10 cellular contexts compared by ENCODE assay signal in genomic region chr13:51249767-51250741, GRCh38. TPM values are rescaled to one million over a fixed set of nuclear protein-coding genes. Genes with fewer than 3 reads are reported as not detected.
DNase-seq lines count a peak whose midpoint lies in the region; ATAC-seq and TF ChIP-seq lines count a peak whose summit lies in the region.
"Had no signal": no experiment of that assay in that cellular context is flagged by ENCODE, and none has a peak within 500 bp of the region (broad histone marks: within the 10 kb centered on the region; RNA-seq: fewer than 3 reads in every experiment).

No MANE protein-coding gene starts in this region.

- ATAC-seq in HG02885 (IDR thresholded peaks at IDR 0.05; ENCODE audit: poor library complexity, unreplicated experiment) = no peak
- ATAC-seq: activated naive CD4-positive, alpha-beta T cell treated with anti-CD3 and anti-CD28 coated beads, Interleukin-2, amount 50 U/mL, for 72 hours had no signal

- H3K9me3 ChIP-seq in DOHH2 (ENCODE audit: control insufficient read depth, insufficient read depth, low read length) (no peaks in the 10 kb centered on the region), neural progenitor cell (ENCODE audit: low read depth) (no peaks in the 10 kb centered on the region)

- H3K27me3 Mint-ChIP-seq in neural progenitor cell (ENCODE audit: insufficient read depth, low read depth) = no peaks in the 10 kb centered on the region

- no peaks in the 10 kb centered on the region for H3K9me2 ChIP-seq in DOHH2 (replicated peaks; ENCODE audit: control insufficient read depth, low read length)

- H3K9ac ChIP-seq in neural progenitor cell = no peak overlapping the region

- no peaks in the 10 kb centered on the region for H3K79me2 ChIP-seq in DOHH2 (ENCODE audit: control insufficient read depth, low read length)
- peaks cover 53% of the 10 kb centered on the region for H3K79me2 ChIP-seq in neural progenitor cell (ENCODE audit: low read depth)

- no peak overlapping the region for H3K4me2 ChIP-seq in DOHH2 (ENCODE audit: low read length)
- no peak overlapping the region for H3K4me2 ChIP-seq in neural progenitor cell

- H3K4me3 Mint-ChIP-seq in neural progenitor cell = no peak overlapping the region

- H3K27me3 ChIP-seq in DOHH2 (ENCODE audit: control insufficient read depth, low read length) = no peaks in the 10 kb centered on the region
- no peaks in the 10 kb centered on the region for H3K27me3 ChIP-seq in neural progenitor cell

- H3K4me1 ChIP-seq in DOHH2 (ENCODE audit: control insufficient read depth, low read length) (peaks cover 20% of the 10 kb centered on the region), neural progenitor cell (peaks cover 46% of the 10 kb centered on the region)

- H3F3A ChIP-seq in DOHH2 (ENCODE audit: control insufficient read depth, insufficient read depth) (no peaks in the 10 kb centered on the region), neural progenitor cell (ENCODE audit: low read depth) (peaks cover 39% of the 10 kb centered on the region)

- no peaks in the 10 kb centered on the region for H3K9me3 Mint-ChIP-seq in neural progenitor cell
- H3K9me3 Mint-ChIP-seq: activated naive CD4-positive, alpha-beta T cell treated with anti-CD3 and anti-CD28 coated beads, Interleukin-2, amount 50 U/mL, for 72 hours had no signal

- DNase-seq in Jurkat, Clone E6-1 (ENCODE audit: low read depth, low spot score) = peak; percentile 10
- DNase-seq in cardiac fibroblast (ENCODE audit: low read depth in 2 of 2) (peak in 1 of 2 donors; percentile 10), neural progenitor cell (ENCODE audit: low spot score) (no peak), SHP77 (lab: John Stamatoyannopoulos, UW) (no peak), NCI-H1048 (lab: John Stamatoyannopoulos, UW) (no peak), lower leg skin (ENCODE audit: low spot score in 2 of 2) (no peak)
- DNase-seq: stimulated activated CD4-positive, alpha-beta T cell treated with anti-CD3 and anti-CD28 coated beads, Interleukin-4, amount 100 ng/mL, for 4 hours had no signal

- peaks cover 21% of the 10 kb centered on the region for H3K36me3 Mint-ChIP-seq in neural progenitor cell
- H3K36me3 Mint-ChIP-seq: activated naive CD4-positive, alpha-beta T cell treated with anti-CD3 and anti-CD28 coated beads, Interleukin-2, amount 50 U/mL, for 72 hours had no signal

- TF ChIP-seq CTCF in DOHH2 (IDR thresholded peaks at IDR 0.05; ENCODE audit: low read depth, low read length, poor library complexity, severe bottlenecking) (peak; percentile 63), cardiac fibroblast (IDR thresholded peaks at IDR 0.05; ENCODE audit: low read depth, low read length) (peak; percentile 52), neural progenitor cell (IDR thresholded peaks at IDR 0.05) (peak; percentile 52), lower leg skin (IDR thresholded peaks at IDR 0.05) (no peak)

- H3K27ac Mint-ChIP-seq in neural progenitor cell = no peak overlapping the region
- H3K27ac Mint-ChIP-seq: activated naive CD4-positive, alpha-beta T cell treated with anti-CD3 and anti-CD28 coated beads, Interleukin-2, amount 50 U/mL, for 72 hours had no signal

- peaks cover 22% of the 10 kb centered on the region for H3K4me1 Mint-ChIP-seq in neural progenitor cell

- H4K20me1 ChIP-seq in DOHH2 (ENCODE audit: control insufficient read depth, insufficient read depth, low read depth, low read length) (no peaks in the 10 kb centered on the region), neural progenitor cell (ENCODE audit: low read depth) (peaks cover 57% of the 10 kb centered on the region)

- no peak overlapping the region for H2AFZ ChIP-seq in neural progenitor cell (replicated peaks)

- H3K27ac ChIP-seq in DOHH2 (ENCODE audit: low read depth, low read length) (no peak overlapping the region), neural progenitor cell (no peak overlapping the region)

- WGBS in lower leg skin, 2 donors = 69 to 71% methylated on average over 4 of the region's 4 CpGs

- TF ChIP-seq POLR2A in lower leg skin (IDR thresholded peaks at IDR 0.05) = no peak

- H3K36me3 ChIP-seq in DOHH2 (ENCODE audit: control insufficient read depth, low read length) = no peaks in the 10 kb centered on the region
- H3K36me3 ChIP-seq in neural progenitor cell = peaks cover 7% of the 10 kb centered on the region

- no peak overlapping the region for H3K4me3 ChIP-seq in DOHH2 (ENCODE audit: low read length)
- H3K4me3 ChIP-seq in Jurkat, Clone E6-1 (ENCODE audit: low read length) = no peak overlapping the region
- no peak overlapping the region for H3K4me3 ChIP-seq in cardiac fibroblast (replicated peaks in 1 of 2; ENCODE audit: low read depth in 2 of 2, low read length in 2 of 2)
- H3K4me3 ChIP-seq in neural progenitor cell = no peak overlapping the region
- H3K4me3 ChIP-seq in lower leg skin (ENCODE audit: low read depth, poor library complexity, severe bottlenecking) = no peak overlapping the region

- intact Hi-C loops in lower leg skin (cut with DNase I; ENCODE audit: low total_unique reads) = no loop called here

RNA-seq across cellular contexts. Expression of gene FAM124A, which starts 27.9 kb away (rescaled TPM):
- 4.0 TPM for polyA plus RNA-seq in Jurkat, Clone E6-1 (2012; ENCODE audit: insufficient read depth, insufficient read length)
- total RNA-seq in neural progenitor cell (ENCODE audit: low replicate concordance) (22.6 and 41.1 TPM in 2 replicates), lower leg skin (1 to 10 TPM in 3 of 4 donors, under 1 TPM in 1; 0.30 to 5.0 (median 2.1) TPM)

Comparison
In these comparisons a context has a peak if more than half of its experiments do, and no peak if none do; other contexts are left out.
1. CTCF ChIP-seq: peak in DOHH2 (single experiment), cardiac fibroblast (single experiment) and neural progenitor cell (single experiment); none in lower leg skin (0 of 3).